34 cellular contexts compared by ENCODE assay signal in genomic region chr16:75286996-75287395, GRCh38. TPM values are rescaled to one million over a fixed set of nuclear protein-coding genes. Genes with fewer than 3 reads are reported as not detected.
"Had no signal": no experiment of that assay in that cellular context is flagged by ENCODE, and none has a peak within 500 bp of the region (broad histone marks: within the 10 kb centered on the region; RNA-seq: fewer than 3 reads in every experiment).

No MANE protein-coding gene starts in this region.

- H2AFZ ChIP-seq: parathyroid adenoma had no signal

- H3K4me1 Mint-ChIP-seq: stimulated activated memory B cell treated with anti-CD40 and anti-IgM and Interleukin-4, amounts not matched to agents 10 μg/mL and 1 μg/mL and 100 μg/mL, for 72 hours had no signal

- H3K4me2 ChIP-seq: smooth muscle cell had no signal

- H3K27me3 Mint-ChIP-seq: stimulated activated memory B cell treated with anti-CD40 and anti-IgM and Interleukin-4, amounts not matched to agents 10 μg/mL and 1 μg/mL and 100 μg/mL, for 72 hours had no signal

- H3K9me3 ChIP-seq: left ventricle myocardium inferior, mucosa of descending colon, right atrium auricular region, upper lobe of right lung had no signal

- H3K27ac Mint-ChIP-seq: activated CD4-positive, alpha-beta memory T cell treated with anti-CD3 and anti-CD28 coated beads for 36 hours; activated CD4-positive, alpha-beta T cell treated with anti-CD3 and anti-CD28 coated beads, Interleukin-2, amount 10 ng/mL, durations not matched to agents 24 days and 14 days; activated naive CD8-positive, alpha-beta T cell treated with anti-CD3 and anti-CD28 coated beads, Interleukin-2, amount 50 U/mL, for 24 hours; activated T-cell treated with anti-CD3 and anti-CD28 coated beads, Interleukin-2, amount 50 U/mL, for 24 hours; dendritic cell treated with granulocyte-macrophage colony-stimulating factor and Interleukin-4, amounts not matched to agents 40 ng/mL and 50 ng/mL, for 4 days; endodermal cell; natural killer cell treated with Interleukin-12 subunit alpha and Interleukin-12 subunit beta and Interleukin-15 and Interleukin-18, amount 100 ng/mL, for 72 hours; stimulated activated memory B cell treated with anti-CD40 and anti-IgM and Interleukin-4, amounts not matched to agents 10 μg/mL and 1 μg/mL and 100 μg/mL, for 72 hours had no signal

- H3K36me3 ChIP-seq: left ventricle myocardium inferior had no signal

- ATAC-seq: activated naive CD8-positive, alpha-beta T cell treated with anti-CD3 and anti-CD28 coated beads, Interleukin-2, amount 50 U/mL, for 24 hours; stimulated activated memory B cell treated with anti-CD40 and anti-IgM and Interleukin-4, amounts not matched to agents 10 μg/mL and 1 μg/mL and 100 μg/mL, for 72 hours; stimulated activated naive CD8-positive, alpha-beta T cell treated with anti-CD3 and anti-CD28 coated beads, Interleukin-15, amount 100 ng/mL, for 72 hours had no signal

- H3K27me3 ChIP-seq: right atrium auricular region, upper lobe of right lung had no signal

- H3K4me3 ChIP-seq: heart right ventricle, left ventricle myocardium inferior, lung, mucosa of descending colon, right atrium auricular region, smooth muscle cell, upper lobe of right lung had no signal

- H3K4me1 ChIP-seq: parathyroid adenoma had no signal

- H3K79me2 ChIP-seq: parathyroid adenoma had no signal

- H3K27ac ChIP-seq: left ventricle myocardium inferior, parathyroid adenoma, right atrium auricular region, upper lobe of right lung, VCaP had no signal

- H3K9me3 Mint-ChIP-seq: activated CD4-positive, alpha-beta memory T cell treated with anti-CD3 and anti-CD28 coated beads for 36 hours; activated CD4-positive, alpha-beta T cell treated with anti-CD3 and anti-CD28 coated beads, Interleukin-2, amount 10 ng/mL, durations not matched to agents 24 days and 14 days; activated naive CD8-positive, alpha-beta T cell treated with anti-CD3 and anti-CD28 coated beads, Interleukin-2, amount 50 U/mL, for 24 hours; activated T-cell treated with anti-CD3 and anti-CD28 coated beads, Interleukin-2, amount 50 U/mL, for 24 hours; central memory CD8-positive, alpha-beta T cell; dendritic cell treated with granulocyte-macrophage colony-stimulating factor and Interleukin-4, amounts not matched to agents 40 ng/mL and 50 ng/mL, for 4 days; natural killer cell treated with Interleukin-12 subunit alpha and Interleukin-12 subunit beta and Interleukin-15 and Interleukin-18, amount 100 ng/mL, for 72 hours; stimulated activated memory B cell treated with anti-CD40 and anti-IgM and Interleukin-4, amounts not matched to agents 10 μg/mL and 1 μg/mL and 100 μg/mL, for 72 hours; stimulated activated naive CD8-positive, alpha-beta T cell treated with anti-CD3 and anti-CD28 coated beads, Interleukin-15, amount 100 ng/mL, for 72 hours had no signal

- DNase-seq: activated CD4-positive, alpha-beta memory T cell treated with anti-CD3 and anti-CD28 coated beads for 36 hours; activated CD4-positive, alpha-beta T cell treated with anti-CD3 and anti-CD28 coated beads, Interleukin-2, amount 10 ng/mL, durations not matched to agents 24 days and 14 days; activated CD4-positive, CD25-positive, alpha-beta regulatory T cell treated with anti-CD3 and anti-CD28 coated beads, Interleukin-2, amount 50 U/mL, for 72 hours; activated CD8-positive, alpha-beta memory T cell treated with anti-CD3 and anti-CD28 coated beads, Interleukin-2, amount 50 U/mL, for 4 hours; activated gamma-delta T cell treated with Interleukin-2 at 50 U/mL for 16 hours; activated naive CD4-positive, alpha-beta T cell treated with anti-CD3 and anti-CD28 coated beads, Interleukin-2, amount 50 U/mL, for 16 hours; activated naive CD8-positive, alpha-beta T cell treated with anti-CD3 and anti-CD28 coated beads, Interleukin-2, amount 50 U/mL, for 24 hours; activated T-cell treated with anti-CD3 and anti-CD28 coated beads, Interleukin-2, amount 50 U/mL, for 24 hours; amygdala; endodermal cell; foreskin fibroblast; heart right ventricle; kidney glomerular epithelial cell; left ventricle myocardium inferior; mesendoderm; nucleus accumbens; stimulated activated CD4-positive, alpha-beta T cell treated with anti-CD3 and anti-CD28 coated beads, Interleukin-1b, Interleukin-23, amount 100 ng/mL, for 48 hours; stimulated activated CD4-positive, alpha-beta T cell treated with anti-CD3 and anti-CD28 coated beads, Interleukin-4, amount 100 ng/mL, for 4 hours; stimulated activated CD8-positive, alpha-beta memory T cell treated with anti-CD3 and anti-CD28 coated beads, Interleukin-4, amount 100 ng/mL, for 48 hours; stimulated activated naive CD8-positive, alpha-beta T cell treated with anti-CD3 and anti-CD28 coated beads, Interleukin-15, amount 100 ng/mL, for 72 hours; substantia nigra; T-helper 9 cell had no signal

- H3K4me3 Mint-ChIP-seq: activated CD4-positive, alpha-beta memory T cell treated with anti-CD3 and anti-CD28 coated beads for 36 hours; activated CD4-positive, alpha-beta T cell treated with anti-CD3 and anti-CD28 coated beads, Interleukin-2, amount 10 ng/mL, durations not matched to agents 24 days and 14 days; activated naive CD8-positive, alpha-beta T cell treated with anti-CD3 and anti-CD28 coated beads, Interleukin-2, amount 50 U/mL, for 24 hours; activated T-cell treated with anti-CD3 and anti-CD28 coated beads, Interleukin-2, amount 50 U/mL, for 24 hours; central memory CD8-positive, alpha-beta T cell; dendritic cell treated with granulocyte-macrophage colony-stimulating factor and Interleukin-4, amounts not matched to agents 40 ng/mL and 50 ng/mL, for 4 days; endodermal cell; natural killer cell treated with Interleukin-12 subunit alpha and Interleukin-12 subunit beta and Interleukin-15 and Interleukin-18, amount 100 ng/mL, for 72 hours; stimulated activated memory B cell treated with anti-CD40 and anti-IgM and Interleukin-4, amounts not matched to agents 10 μg/mL and 1 μg/mL and 100 μg/mL, for 72 hours; stimulated activated naive CD8-positive, alpha-beta T cell treated with anti-CD3 and anti-CD28 coated beads, Interleukin-15, amount 100 ng/mL, for 72 hours had no signal

- H3K9ac ChIP-seq: parathyroid adenoma had no signal

RNA-seq across cellular contexts. Expression of gene BCAR1, which starts 35.6 kb away (rescaled TPM):
- total RNA-seq: natural killer cell treated with Interleukin-12 subunit alpha and Interleukin-12 subunit beta and Interleukin-15 and Interleukin-18, amount 100 ng/mL, for 72 hours; T-helper 1 cell treated with Interleukin-12 subunit alpha and Interleukin-12 subunit beta and Interleukin-4 antibody, amounts not matched to agents 30 ng/mL and 1 ng/mL, for 36 hours had no signal
